ENCODE assay signal across 12 cellular contexts in the genomic region with DNA sequence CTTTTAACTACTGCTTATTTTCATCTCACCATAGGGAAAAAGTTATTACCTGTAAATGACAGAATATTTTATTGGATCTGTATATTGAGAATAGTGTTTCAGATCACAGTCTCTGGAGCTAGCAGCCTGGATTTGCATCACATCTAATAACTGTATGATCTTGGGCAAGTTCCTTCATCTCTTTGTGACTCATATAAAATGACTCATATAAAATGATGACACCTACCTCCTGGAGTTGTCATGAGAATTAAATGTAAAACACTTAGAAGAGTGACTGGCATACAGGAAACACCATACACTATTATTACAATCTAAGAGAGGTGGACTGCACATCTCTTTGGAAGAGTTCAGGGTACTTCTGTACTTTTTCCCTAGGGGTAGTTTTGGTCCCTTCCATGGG.
DNase-seq lines count a peak whose midpoint lies in the region; ATAC-seq and TF ChIP-seq lines count a peak whose summit lies in the region.
"Had no signal": no experiment of that assay in that cellular context is flagged by ENCODE, and none has a peak within 500 bp of the region (broad histone marks: within the 10 kb centered on the region; RNA-seq: fewer than 3 reads in every experiment).

No MANE protein-coding gene starts in this region.

- no peaks in the 10 kb centered on the region for H3K36me3 ChIP-seq in WERI-Rb-1

- ATAC-seq in HG03442 (IDR thresholded peaks at IDR 0.05; ENCODE audit: unreplicated experiment) = no peak

- no peak for TF ChIP-seq CTCF in WERI-Rb-1 (IDR thresholded peaks at IDR 0.05; ENCODE audit: low read depth, low read length)

- no peak overlapping the region for H3K4me3 ChIP-seq in WERI-Rb-1 (ENCODE audit: low read depth, low read length)
- H3K4me3 ChIP-seq: dorsolateral prefrontal cortex had no signal

- H3K27me3 ChIP-seq in WERI-Rb-1 (ENCODE audit: insufficient read depth, low read depth, severe bottlenecking) = no peaks in the 10 kb centered on the region
- H3K27me3 ChIP-seq: dorsolateral prefrontal cortex had no signal

- peak; percentile 12 for DNase-seq in NCI-H446 treated with DMSO at 0.1 percent for 48 hours (lab: John Stamatoyannopoulos, UW)
- no peak for DNase-seq in NCI-H446 (lab: John Stamatoyannopoulos, UW)
- peak; percentile 24 for DNase-seq in M059J (ENCODE audit: low read depth)
- peak; percentile 43 for DNase-seq in dedifferentiated amniotic fluid mesenchymal stem cell (ENCODE audit: extremely low spot score)
- DNase-seq in putamen (ENCODE audit: low spot score) = peak; percentile 62
- DNase-seq in WERI-Rb-1 = no peak
- no peak for DNase-seq in activated CD4-positive, CD25-positive, alpha-beta regulatory T cell treated with anti-CD3 and anti-CD28 coated beads, Interleukin-2, amount 50 U/mL, for 72 hours
- DNase-seq: 8988T; dorsolateral prefrontal cortex; stimulated activated CD4-positive, alpha-beta T cell treated with anti-CD3 and anti-CD28 coated beads, Interleukin-12 subunit alpha, Interleukin-12 subunit beta, amount 100 ng/mL, for 4 hours; T-helper 9 cell had no signal

- no peak overlapping the region for H3K27ac ChIP-seq in WERI-Rb-1

- H3K9me3 ChIP-seq in WERI-Rb-1 (ENCODE audit: severe bottlenecking) = no peaks in the 10 kb centered on the region

Comparison
In these comparisons a context has a peak if more than half of its experiments do, and no peak if none do; other contexts are left out.
1. DNase-seq: peak in NCI-H446 treated with DMSO at 0.1 percent for 48 hours (single experiment), M059J (single experiment), dedifferentiated amniotic fluid mesenchymal stem cell (single experiment) and putamen (single experiment); none in NCI-H446 (0 of 2), WERI-Rb-1 (single experiment) and activated CD4-positive, CD25-positive, alpha-beta regulatory T cell treated with anti-CD3 and anti-CD28 coated beads, Interleukin-2, amount 50 U/mL, for 72 hours (single experiment).